In the genomic region with DNA sequence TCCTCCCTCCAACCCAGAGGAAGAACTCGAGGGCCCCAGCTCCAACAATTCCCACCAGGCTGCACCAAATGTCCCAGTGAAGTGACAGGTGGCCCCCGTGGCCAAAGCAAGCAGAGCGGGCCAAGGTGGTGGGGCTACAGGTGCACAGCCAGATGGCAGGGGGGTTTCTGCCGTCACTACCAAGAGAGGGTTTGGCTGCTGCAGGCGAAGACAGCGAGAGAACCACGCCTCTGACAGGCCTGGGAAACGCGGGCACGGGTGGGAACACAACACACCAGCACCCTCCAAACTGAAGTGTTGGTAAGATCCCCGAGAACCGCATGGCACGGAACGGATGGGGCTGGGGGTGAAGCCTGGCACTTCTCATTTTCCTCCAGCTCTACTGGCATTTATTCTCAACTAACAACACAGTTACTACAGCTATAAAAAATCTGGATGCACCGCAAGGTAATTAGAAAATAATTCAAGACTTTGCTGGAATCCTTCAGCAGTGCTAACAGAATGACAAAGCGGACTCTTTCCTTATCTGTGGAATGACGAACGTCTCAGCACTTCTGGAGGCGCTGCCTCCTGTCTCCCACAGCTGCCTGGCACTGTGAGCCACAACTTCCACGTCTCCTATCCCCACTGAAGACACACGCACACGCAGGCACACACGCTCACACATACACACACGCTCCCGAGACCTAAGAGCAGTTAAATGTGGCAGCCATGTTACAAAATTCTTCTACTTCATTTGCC, we compare ENCODE assay signal across 26 cellular contexts.
DNase-seq lines count a peak whose midpoint lies in the region; ATAC-seq, FAIRE-seq and TF ChIP-seq lines count a peak whose summit lies in the region.
"Had no signal": no experiment of that assay in that cellular context is flagged by ENCODE, and none has a peak within 500 bp of the region (broad histone marks: within the 10 kb centered on the region; RNA-seq: fewer than 3 reads in every experiment).

No MANE protein-coding gene starts in this region.

- H3K4ac ChIP-seq in H1 (replicated peaks; ENCODE audit: insufficient read length, low read depth, low read length) = peak overlapping the region; percentile 27

- 88% methylated on average over 23 of the region's 25 CpGs; no CpG with 5 or more reads in 1 of the 2 experiments for WGBS in H1 (ENCODE audit: extremely low coverage in 1 of 2, insufficient coverage in 1 of 2, insufficient read length in 1 of 2, insufficient replicate concordance in 2 of 2, low coverage in 1 of 2, low lambda C conversion rate in 2 of 2, missing lambda C conversion rate in 1 of 2), 2 experiments

- no peak overlapping the region for H3K27ac ChIP-seq in H1 (ENCODE audit: low read depth, low read length)
- H3K27ac ChIP-seq in left lung = no peak overlapping the region
- H3K27ac ChIP-seq: C4-2B, GM23248, PC-9, SJCRH30 had no signal

- no peaks in the 10 kb centered on the region; the same call in 1 of the 2 replicates for H3K23me2 ChIP-seq in H1 (ENCODE audit: low read depth, low read length)

- H3K9ac ChIP-seq in H1 (replicated peaks in 1 of 4; ENCODE audit: extremely low read depth in 1 of 4, low read depth in 3 of 4, low read length in 3 of 4) = no peak overlapping the region
- H3K9ac ChIP-seq: GM23248 had no signal

- H3K4me3 ChIP-seq in H1 (ENCODE audit: extremely low read depth in 1 of 4, insufficient read depth in 2 of 4, low read depth in 3 of 4, low read length in 4 of 4) (no peak overlapping the region), left lung (no peak overlapping the region)
- H3K4me3 ChIP-seq: GM12878, GM23248, K562, PC-9, SJCRH30 had no signal

- no peaks in the 10 kb centered on the region for H4K20me1 ChIP-seq in H1 (replicated peaks in 1 of 2; ENCODE audit: control insufficient read depth in 1 of 2, insufficient read depth in 2 of 2, low read length in 2 of 2)

- no peak overlapping the region for H2BK15ac ChIP-seq in H1 (ENCODE audit: low read length)

- CTCF ChIA-PET in H1 (lab: Charles Lee; ENCODE audit: partially characterized antibody) = interaction anchor here (1.1 to 2.7 kb wide), 5 partner anchors 8 to 138 kb away, joined by 3 to 15 read pairs (median 5); no protein-coding TSS in a partner anchor

- peaks cover 0 to 3% (median 1%) of the 10 kb centered on the region in 4 experiments; a peak in 5 of 7 replicates for H3K4me1 ChIP-seq in H1 (replicated peaks in 1 of 4; ENCODE audit: control insufficient read depth in 3 of 4, insufficient read depth in 4 of 4, low read length in 3 of 4)
- no peaks in the 10 kb centered on the region for H3K4me1 ChIP-seq in left lung
- H3K4me1 ChIP-seq: Caco-2, SJCRH30 had no signal

- no peak overlapping the region for H2BK5ac ChIP-seq in H1 (ENCODE audit: low read depth, low read length)

- H2BK20ac ChIP-seq in H1 (ENCODE audit: low read length) = no peak overlapping the region

- H3K23ac ChIP-seq in H1 (ENCODE audit: insufficient read length) = no peak overlapping the region

- H3K4me2 ChIP-seq in H1 (ENCODE audit: insufficient read depth in 1 of 2, low read depth in 2 of 2, low read length in 2 of 2) = no peak overlapping the region
- H3K4me2 ChIP-seq: PC-9 had no signal

- H2BK120ac ChIP-seq in H1 (replicated peaks; ENCODE audit: low read depth, low read length) = no peak overlapping the region

- H4K91ac ChIP-seq in H1 (replicated peaks; ENCODE audit: insufficient read length, low read length) = no peak overlapping the region

- TF ChIP-seq CTCF in H1 (IDR thresholded peaks at IDR 0.05; ENCODE audit: control extremely low read depth in 1 of 3, insufficient read depth in 1 of 3, low read depth in 1 of 3, low read length in 3 of 3) (no peak), left lung (IDR thresholded peaks at IDR 0.05) (no peak)

- ATAC-seq in left lung = no peak
- ATAC-seq: CD8-positive, alpha-beta T cell; GM12878; K562; Right ventricle myocardium inferior; SK-N-SH treated with all-trans-retinoic acid at 6 μM for 48 hours had no signal

- no peak overlapping the region for H2AFZ ChIP-seq in H1 (ENCODE audit: low read length)
- H2AFZ ChIP-seq: GM23248, PC-9 had no signal

- H3K79me1 ChIP-seq in H1 (ENCODE audit: low read depth, low read length) = no peaks in the 10 kb centered on the region

- DNase-seq in H1 (ENCODE audit: low read depth in 1 of 2, low spot score in 2 of 2) (no peak), left lung (peak; percentile 23 to 58), putamen (ENCODE audit: low spot score) (peak; percentile 8), T-helper 9 cell (no peak), NK-92 (lab: John Stamatoyannopoulos, UW; ENCODE audit: unreplicated experiment) (no peak), HPDE6-E6E7 (ENCODE audit: extremely low spot score) (no peak)
- DNase-seq in activated CD8-positive, alpha-beta memory T cell treated with anti-CD3 and anti-CD28 coated beads, Interleukin-2, amount 50 U/mL, for 48 hours = no peak
- DNase-seq: Caco-2; CD8-positive, alpha-beta T cell; GM23248; H9; MV-4-11; NCI-H2081; NCI-H446; NCI-H524 treated with DMSO at 0.1 percent for 48 hours; NCI-H774; NK-92 treated with Interleukin-12 subunit alpha and Interleukin-12 subunit beta, amount 100 ng/mL, for 24 hours; PC-9; SJCRH30 had no signal

- H3K18ac ChIP-seq in H1 (ENCODE audit: extremely low read depth, low read length) = no peak overlapping the region

- H4K8ac ChIP-seq in H1 (ENCODE audit: extremely low read depth, insufficient read depth, low read length) = no peak overlapping the region

- H4K5ac ChIP-seq in H1 (ENCODE audit: insufficient read length, low read depth, low read length) = no peak overlapping the region

- TF ChIP-seq RAD21 in H1 (IDR thresholded peaks at IDR 0.05 in 1 of 2, conservative IDR thresholded peaks at IDR 0.05 in 1 of 2; ENCODE audit: low read depth in 2 of 2, low read length in 2 of 2) = no peak

- no peak for TF ChIP-seq EP300 in H1 (IDR thresholded peaks at IDR 0.05; ENCODE audit: borderline replicate concordance in 1 of 2, low read depth in 2 of 2, low read length in 2 of 2)

- H2BK12ac ChIP-seq in H1 (ENCODE audit: low read depth, low read length) = no peak overlapping the region

- no peaks in the 10 kb centered on the region for H3K79me2 ChIP-seq in H1 (ENCODE audit: control insufficient read depth in 1 of 2, insufficient read depth in 2 of 2, low read length in 2 of 2)

- H3K56ac ChIP-seq in H1 (replicated peaks; ENCODE audit: insufficient read length, low read depth, low read length) = no peak overlapping the region

- H3K9me3 ChIP-seq in H1 (ENCODE audit: insufficient read depth in 2 of 2, low read depth in 1 of 2, low read length in 1 of 2) (peaks cover 0 to 7% of the 10 kb centered on the region in 2 experiments; a peak in 1 of 4 replicates), left lung (no peaks in the 10 kb centered on the region)
- H3K9me3 ChIP-seq: Caco-2, SJCRH30 had no signal

- H3K14ac ChIP-seq in H1 (ENCODE audit: insufficient read length) = no peak overlapping the region

- intact Hi-C loops in left lung (cut with DNase I) = no loop called here

- TF ChIP-seq POLR2A in H1 (IDR thresholded peaks at IDR 0.05; ENCODE audit: control extremely low read depth in 1 of 2, low read depth in 2 of 2, low read length in 2 of 2) = no peak

- POLR2A ChIA-PET in H1 (lab: Charles Lee; ENCODE audit: partially characterized antibody) = no interaction called here

- H3K27me3 ChIP-seq in H1 (replicated peaks in 1 of 4; ENCODE audit: control insufficient read depth in 3 of 4, extremely low read depth in 1 of 4, insufficient read depth in 3 of 4, low read length in 3 of 4) = no peaks in the 10 kb centered on the region
- peaks cover 0 to 49% of the 10 kb centered on the region in 2 donors for H3K27me3 ChIP-seq in left lung
- H3K27me3 ChIP-seq: SJCRH30 had no signal

- no peak overlapping the region for H2AK5ac ChIP-seq in H1 (ENCODE audit: low read depth, low read length)

- H3K36me3 ChIP-seq in H1 (ENCODE audit: control insufficient read depth in 2 of 4, insufficient read depth in 4 of 4, low read length in 3 of 4) (no peaks in the 10 kb centered on the region), left lung (no peaks in the 10 kb centered on the region)
- H3K36me3 ChIP-seq: SJCRH30 had no signal

- no peak for FAIRE-seq in H1 (lab: Jason Lieb, UNC)
- FAIRE-seq: G401.6, GM12878, HTR-8/SVneo, K562 had no signal

TF ChIP-seq in H1, 55 proteins besides CTCF, POLR2A, EP300 and RAD21 (continues in another document):
- TF ChIP-seq CEBPB (IDR thresholded peaks at IDR 0.05; ENCODE audit: low read depth, low read length) (no peak), CBX8 (IDR thresholded peaks at IDR 0.05; ENCODE audit: borderline replicate concordance, low read depth, low read length) (no peak), NANOG (IDR thresholded peaks at IDR 0.05; ENCODE audit: insufficient read depth, low read depth, low read length, poor library complexity, severe bottlenecking) (no peak), SIX5 (IDR thresholded peaks at IDR 0.05; ENCODE audit: low read depth, low read length) (no peak), KDM1A (IDR thresholded peaks at IDR 0.05; ENCODE audit: borderline replicate concordance, low read length) (no peak), TBP (IDR thresholded peaks at IDR 0.05; ENCODE audit: low read depth, low read length) (no peak), CREB1 (IDR thresholded peaks at IDR 0.05) (no peak), BCL11A (IDR thresholded peaks at IDR 0.05; ENCODE audit: low read depth in 2 of 2, low read length in 2 of 2) (no peak), TCF12 (IDR thresholded peaks at IDR 0.05; ENCODE audit: low read depth, low read length) (no peak), CTBP2 (IDR thresholded peaks at IDR 0.05; ENCODE audit: borderline replicate concordance, insufficient read depth, insufficient read length, low read length) (no peak), KDM4A (IDR thresholded peaks at IDR 0.05; ENCODE audit: low read depth, low read length, severe bottlenecking) (no peak)
- TF ChIP-seq, protein P1, sequence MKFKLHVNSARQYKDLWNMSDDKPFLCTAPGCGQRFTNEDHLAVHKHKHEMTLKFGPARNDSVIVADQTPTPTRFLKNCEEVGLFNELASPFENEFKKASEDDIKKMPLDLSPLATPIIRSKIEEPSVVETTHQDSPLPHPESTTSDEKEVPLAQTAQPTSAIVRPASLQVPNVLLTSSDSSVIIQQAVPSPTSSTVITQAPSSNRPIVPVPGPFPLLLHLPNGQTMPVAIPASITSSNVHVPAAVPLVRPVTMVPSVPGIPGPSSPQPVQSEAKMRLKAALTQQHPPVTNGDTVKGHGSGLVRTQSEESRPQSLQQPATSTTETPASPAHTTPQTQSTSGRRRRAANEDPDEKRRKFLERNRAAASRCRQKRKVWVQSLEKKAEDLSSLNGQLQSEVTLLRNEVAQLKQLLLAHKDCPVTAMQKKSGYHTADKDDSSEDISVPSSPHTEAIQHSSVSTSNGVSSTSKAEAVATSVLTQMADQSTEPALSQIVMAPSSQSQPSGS (IDR thresholded peaks at IDR 0.05; ENCODE audit: low read length) = no peak
- TF ChIP-seq, protein P2, sequence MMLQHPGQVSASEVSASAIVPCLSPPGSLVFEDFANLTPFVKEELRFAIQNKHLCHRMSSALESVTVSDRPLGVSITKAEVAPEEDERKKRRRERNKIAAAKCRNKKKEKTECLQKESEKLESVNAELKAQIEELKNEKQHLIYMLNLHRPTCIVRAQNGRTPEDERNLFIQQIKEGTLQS (IDR thresholded peaks at IDR 0.05; ENCODE audit: insufficient read depth, low read depth, low read length) = no peak

Comparison
In these comparisons a context has a peak if more than half of its experiments do, and no peak if none do; other contexts are left out.
1. DNase-seq: peak in left lung (2 of 2) and putamen (single experiment); none in H1 (0 of 2), activated CD8-positive, alpha-beta memory T cell treated with anti-CD3 and anti-CD28 coated beads, Interleukin-2, amount 50 U/mL, for 48 hours (single experiment), T-helper 9 cell (single experiment), NK-92 (single experiment) and HPDE6-E6E7 (single experiment).